Comparison of ENCODE assay signal across 8 cellular contexts in the genomic region with DNA sequence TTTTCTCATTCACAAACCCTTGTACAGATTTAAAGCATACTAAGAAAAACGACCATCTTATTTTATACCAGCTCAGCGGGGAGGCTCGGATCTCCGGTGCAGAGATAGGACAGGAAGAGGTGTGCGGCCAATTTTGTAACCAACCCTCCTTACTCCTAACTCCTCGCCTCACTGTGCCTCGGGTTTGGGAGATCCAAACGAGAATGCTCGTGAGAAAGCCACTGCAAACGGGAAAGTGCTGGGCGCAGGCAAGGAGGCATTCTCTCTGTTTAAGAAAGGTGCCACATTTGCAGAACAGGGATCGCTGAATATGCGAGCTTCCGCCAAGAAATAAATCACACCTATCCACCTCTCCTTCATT. TPM values are rescaled to one million over a fixed set of nuclear protein-coding genes. Genes with fewer than 3 reads are reported as not detected.
DNase-seq lines count a peak whose midpoint lies in the region; ATAC-seq and TF ChIP-seq lines count a peak whose summit lies in the region.

No MANE protein-coding gene starts in this region.

- H4K20me1 ChIP-seq in DOHH2 (ENCODE audit: control insufficient read depth, insufficient read depth, low read depth, low read length), result no peaks in the 10 kb centered on the region

- H3F3A ChIP-seq in DOHH2 (ENCODE audit: control insufficient read depth, insufficient read depth), result peaks cover 4% of the 10 kb centered on the region

- H3K9me3 Mint-ChIP-seq in activated naive CD8-positive, alpha-beta T cell treated with anti-CD3 and anti-CD28 coated beads for 36 hours, result peaks cover 18% of the 10 kb centered on the region

- TF ChIP-seq CTCF in DOHH2 (IDR thresholded peaks at IDR 0.05; ENCODE audit: low read depth, low read length, poor library complexity, severe bottlenecking), result no peak

- peak overlapping the region; percentile 87 for H3K27ac Mint-ChIP-seq in activated naive CD8-positive, alpha-beta T cell treated with anti-CD3 and anti-CD28 coated beads for 36 hours

- H3K4me3 ChIP-seq in DOHH2 (ENCODE audit: low read length) (peak overlapping the region; percentile 86), subcutaneous abdominal adipose tissue (ENCODE audit: low read depth in 1 of 5, low read length in 5 of 5) (peak overlapping the region; percentile 83 to 98 (median 94))

- H3K36me3 ChIP-seq in DOHH2 (ENCODE audit: control insufficient read depth, low read length) (peaks cover 15% of the 10 kb centered on the region), subcutaneous abdominal adipose tissue (ENCODE audit: control insufficient read depth in 5 of 5, insufficient read depth in 5 of 5, low read length in 5 of 5) (peaks cover 5 to 15% (median 12%) of the 10 kb centered on the region in 5 donors)

- H3K79me2 ChIP-seq in DOHH2 (ENCODE audit: control insufficient read depth, low read length), result peaks cover 23% of the 10 kb centered on the region

- no peaks in the 10 kb centered on the region for H3K9me3 ChIP-seq in DOHH2 (ENCODE audit: control insufficient read depth, insufficient read depth, low read length)
- no peaks in the 10 kb centered on the region for H3K9me3 ChIP-seq in subcutaneous abdominal adipose tissue (ENCODE audit: control insufficient read depth in 5 of 5, low read length in 5 of 5)

- ATAC-seq in HG03354 (IDR thresholded peaks at IDR 0.05; ENCODE audit: poor library complexity, severe bottlenecking, unreplicated experiment) (peak; percentile 3), GM21529 (IDR thresholded peaks at IDR 0.05; ENCODE audit: unreplicated experiment) (no peak), HG03175 (IDR thresholded peaks at IDR 0.05; ENCODE audit: unreplicated experiment) (no peak)

- H3K27me3 ChIP-seq in DOHH2 (ENCODE audit: control insufficient read depth, low read length) (no peaks in the 10 kb centered on the region), subcutaneous abdominal adipose tissue (ENCODE audit: control insufficient read depth in 5 of 5, insufficient read depth in 4 of 5, low read length in 5 of 5) (no peaks in the 10 kb centered on the region)

- H3K4me1 Mint-ChIP-seq in activated naive CD8-positive, alpha-beta T cell treated with anti-CD3 and anti-CD28 coated beads for 36 hours, result peaks cover 28% of the 10 kb centered on the region

- H3K4me1 ChIP-seq in DOHH2 (ENCODE audit: control insufficient read depth, low read length) (peaks cover 23% of the 10 kb centered on the region), subcutaneous abdominal adipose tissue (ENCODE audit: control insufficient read depth in 5 of 5, insufficient read depth in 5 of 5, low read length in 5 of 5) (peaks cover 2 to 25% (median 21%) of the 10 kb centered on the region in 5 donors)

- H3K27me3 Mint-ChIP-seq in activated naive CD8-positive, alpha-beta T cell treated with anti-CD3 and anti-CD28 coated beads for 36 hours, result no peaks in the 10 kb centered on the region

- no peak overlapping the region for H3K27ac ChIP-seq in DOHH2 (ENCODE audit: low read depth, low read length)
- H3K27ac ChIP-seq in subcutaneous abdominal adipose tissue (ENCODE audit: low read depth, low read length), result peak overlapping the region; percentile 93

- DNase-seq in activated naive CD8-positive, alpha-beta T cell treated with anti-CD3 and anti-CD28 coated beads for 36 hours, result peak; percentile 5
- DNase-seq in iris pigment epithelial cell (ENCODE audit: low read depth), result peak; percentile 30
- DNase-seq in NCI-H345 treated with DMSO at 0.1 percent for 48 hours (lab: John Stamatoyannopoulos, UW; ENCODE audit: unreplicated experiment), result no peak

- no peaks in the 10 kb centered on the region for H3K9me2 ChIP-seq in DOHH2 (replicated peaks; ENCODE audit: control insufficient read depth, low read length)

- peak overlapping the region; percentile 96 for H3K4me3 Mint-ChIP-seq in activated naive CD8-positive, alpha-beta T cell treated with anti-CD3 and anti-CD28 coated beads for 36 hours

- H3K4me2 ChIP-seq in DOHH2 (ENCODE audit: low read length), result peak overlapping the region; percentile 99

- peak overlapping the region; percentile 68 to 90 (median 86) for H3K9ac ChIP-seq in subcutaneous abdominal adipose tissue (ENCODE audit: low read length in 5 of 5)

- H3K36me3 Mint-ChIP-seq in activated naive CD8-positive, alpha-beta T cell treated with anti-CD3 and anti-CD28 coated beads for 36 hours, result peaks cover 43% of the 10 kb centered on the region

RNA-seq across cellular contexts. Expression of a gene that starts 1.1 kb away (rescaled TPM):
- 10 to 100 TPM; 50.5 to 55.8 TPM for total RNA-seq in activated naive CD8-positive, alpha-beta T cell treated with anti-CD3 and anti-CD28 coated beads for 36 hours

RNA-seq across cellular contexts. Expression of a gene that starts 46.3 kb away (rescaled TPM):
- 10 to 100 TPM; 62.8 to 67.3 TPM for total RNA-seq in activated naive CD8-positive, alpha-beta T cell treated with anti-CD3 and anti-CD28 coated beads for 36 hours

RNA-seq across cellular contexts. Expression of a gene that starts 56.4 kb away (rescaled TPM):
- 10 to 100 TPM; 43.3 to 47.3 TPM for total RNA-seq in activated naive CD8-positive, alpha-beta T cell treated with anti-CD3 and anti-CD28 coated beads for 36 hours
